ENCODE assay signal across 14 cellular contexts in the genomic region with DNA sequence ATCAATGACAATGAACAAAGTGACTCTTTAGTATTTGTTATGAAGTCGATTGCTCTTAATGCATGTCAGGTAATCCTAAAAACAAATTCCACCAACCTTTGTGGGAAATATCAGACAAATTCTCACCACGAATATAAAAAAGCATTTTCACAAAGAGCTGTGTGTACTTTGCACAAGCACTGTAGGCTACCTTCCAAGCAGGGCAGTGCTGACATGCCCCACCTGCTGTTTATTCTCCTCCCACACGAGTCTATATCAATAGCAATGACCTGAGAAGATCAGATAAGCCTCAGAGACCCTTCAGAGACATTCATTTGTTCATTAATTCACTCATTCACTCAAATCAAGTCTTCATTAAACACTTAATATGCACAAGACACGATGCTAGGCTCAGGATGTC.
A peak's percentile ranks its signal among the peaks of the same experiment; 100 is the strongest.
DNase-seq lines count a peak whose midpoint lies in the region; ATAC-seq lines count a peak whose summit lies in the region.
"Had no signal": no experiment of that assay in that cellular context is flagged by ENCODE, and none has a peak within 500 bp of the region (broad histone marks: within the 10 kb centered on the region; RNA-seq: fewer than 3 reads in every experiment).

No MANE protein-coding gene starts in this region.

- DNase-seq in NCI-H748 (lab: John Stamatoyannopoulos, UW; ENCODE audit: unreplicated experiment) (peak; percentile 53), NCI-H748 treated with DMSO at 0.1 percent for 48 hours (lab: John Stamatoyannopoulos, UW) (no peak), HT-29 (ENCODE audit: low spot score) (peak; percentile 2), left lobe of liver (ENCODE audit: low spot score) (no peak), NCI-H446 treated with DMSO at 0.1 percent for 48 hours (lab: John Stamatoyannopoulos, UW) (no peak)
- no peak for DNase-seq in activated CD4-positive, alpha-beta T cell treated with anti-CD3 and anti-CD28 coated beads for 48 hours
- DNase-seq: ACHN; CD4-positive, CD25-positive, alpha-beta regulatory T cell; DMS79 treated with DMSO at 0.1 percent for 48 hours; EL; H7; IMR-90 had no signal

- peak; percentile 77 for ATAC-seq in left lobe of liver
- ATAC-seq in GM18858 (IDR thresholded peaks at IDR 0.05; ENCODE audit: unreplicated experiment): no peak
- ATAC-seq: GM23338 had no signal

Comparison
In these comparisons a context has a peak if more than half of its experiments do, and no peak if none do; other contexts are left out.
1. DNase-seq: peak in NCI-H748 (single experiment) and HT-29 (single experiment); none in NCI-H748 treated with DMSO at 0.1 percent for 48 hours (single experiment), left lobe of liver (single experiment), activated CD4-positive, alpha-beta T cell treated with anti-CD3 and anti-CD28 coated beads for 48 hours (single experiment) and NCI-H446 treated with DMSO at 0.1 percent for 48 hours (single experiment).